13 cellular contexts compared by ENCODE assay signal in the genomic region with DNA sequence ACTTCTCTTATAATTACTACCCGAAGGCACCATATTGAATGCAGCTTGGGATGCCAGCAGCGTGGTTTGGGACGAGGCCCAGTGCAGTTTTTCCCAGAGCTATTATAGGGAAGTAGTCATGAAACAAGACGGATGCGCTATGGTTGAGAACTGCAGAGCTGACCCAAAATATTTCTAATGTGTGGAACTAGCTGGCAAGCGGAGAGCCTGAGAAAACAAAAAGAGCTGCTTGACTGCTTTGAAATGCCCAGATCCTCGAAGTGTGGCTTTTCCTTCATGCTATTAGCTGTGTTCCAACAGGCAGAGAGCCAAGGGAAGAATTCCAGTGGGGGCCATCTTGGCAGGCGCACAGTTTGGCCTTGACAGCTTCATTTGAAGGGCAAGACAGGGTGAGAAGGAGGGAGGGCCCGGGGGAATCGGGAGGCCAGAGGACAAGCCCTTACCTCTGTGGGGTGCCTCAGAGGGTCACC.
DNase-seq lines count a peak whose midpoint lies in the region; ATAC-seq, FAIRE-seq and TF ChIP-seq lines count a peak whose summit lies in the region.
"Had no signal": no experiment of that assay in that cellular context is flagged by ENCODE, and none has a peak within 500 bp of the region (broad histone marks: within the 10 kb centered on the region; RNA-seq: fewer than 3 reads in every experiment).

No MANE protein-coding gene starts in this region.

- 36 to 44% methylated on average over 10 of the region's 10 CpGs for WGBS in pancreas, 2 donors

- intact Hi-C loops in pancreas (cut with DNase I), result no loop called here
- intact Hi-C loops in vagina (cut with DNase I), result no loop called here

- no peaks in the 10 kb centered on the region for H3K9me3 ChIP-seq in pancreas
- no peaks in the 10 kb centered on the region for H3K9me3 ChIP-seq in vagina
- H3K9me3 ChIP-seq: BLaER1 had no signal

- TF ChIP-seq POLR2A in vagina (IDR thresholded peaks at IDR 0.05), result no peak

- H3K27me3 ChIP-seq in pancreas, result no peaks in the 10 kb centered on the region
- H3K27me3 ChIP-seq in vagina, result no peaks in the 10 kb centered on the region
- H3K27me3 ChIP-seq: BLaER1 had no signal

- no peak overlapping the region for H3K4me3 ChIP-seq in pancreas
- no peak overlapping the region for H3K4me3 ChIP-seq in vagina
- H3K4me3 ChIP-seq: BLaER1, K562 had no signal

- no peak for FAIRE-seq in pancreas (lab: Jason Lieb, UNC)
- FAIRE-seq: bronchial epithelial cell, K562 had no signal

- peak; percentile 31 to 61 (median 44) for ATAC-seq in pancreas
- no peak for ATAC-seq in HG03045 (IDR thresholded peaks at IDR 0.05; ENCODE audit: unreplicated experiment)
- no peak for ATAC-seq in left lobe of liver
- ATAC-seq: K562 had no signal

- peaks cover 4 to 8% (median 5%) of the 10 kb centered on the region in 3 donors for H3K4me1 ChIP-seq in pancreas
- H3K4me1 ChIP-seq in vagina, result peaks cover 6% of the 10 kb centered on the region
- H3K4me1 ChIP-seq: BLaER1 had no signal

- no peaks in the 10 kb centered on the region for H3K36me3 ChIP-seq in pancreas
- H3K36me3 ChIP-seq in vagina, result no peaks in the 10 kb centered on the region
- H3K36me3 ChIP-seq: BLaER1 had no signal

- H3K27ac ChIP-seq in pancreas, result peak overlapping the region in 2 of 4 donors; percentile 6 to 7
- H3K27ac ChIP-seq in vagina, result no peak overlapping the region
- H3K27ac ChIP-seq: BLaER1 had no signal

- TF ChIP-seq CTCF in pancreas (IDR thresholded peaks at IDR 0.05), result no peak
- no peak for TF ChIP-seq CTCF in vagina (IDR thresholded peaks at IDR 0.05)

- DNase-seq in AG08396 (ENCODE audit: low spot score), result peak; percentile 36
- peak in 44 of 56 donors; percentile 1 to 76 (median 20) for DNase-seq in amygdala (lab: John Stamatoyannopoulos, UW)
- DNase-seq in globus pallidus (ENCODE audit: low spot score), result peak; percentile 35
- DNase-seq in pancreas, result peak in 3 of 6 donors; percentile 22 to 54 (median 45)
- no peak for DNase-seq in SW 1271 (lab: John Stamatoyannopoulos, UW)
- DNase-seq in left lobe of liver (ENCODE audit: low spot score), result no peak
- DNase-seq in vagina (ENCODE audit: extremely low spot score in 2 of 2), result no peak
- DNase-seq: activated CD4-positive, alpha-beta T cell treated with anti-CD3 and anti-CD28 coated beads, Interleukin-2, amount 50 U/mL, for 48 hours; NCI-H226 had no signal

Comparison
In these comparisons a context has a peak if more than half of its experiments do, and no peak if none do; other contexts are left out.
1. DNase-seq: peak in AG08396 (single experiment), amygdala (44 of 56) and globus pallidus (single experiment); none in SW 1271 (0 of 2), left lobe of liver (single experiment) and vagina (0 of 2).
2. ATAC-seq: peak in pancreas (4 of 4); none in HG03045 (single experiment) and left lobe of liver (single experiment).